Comparison of ENCODE assay signal across 8 cellular contexts in the genomic region with DNA sequence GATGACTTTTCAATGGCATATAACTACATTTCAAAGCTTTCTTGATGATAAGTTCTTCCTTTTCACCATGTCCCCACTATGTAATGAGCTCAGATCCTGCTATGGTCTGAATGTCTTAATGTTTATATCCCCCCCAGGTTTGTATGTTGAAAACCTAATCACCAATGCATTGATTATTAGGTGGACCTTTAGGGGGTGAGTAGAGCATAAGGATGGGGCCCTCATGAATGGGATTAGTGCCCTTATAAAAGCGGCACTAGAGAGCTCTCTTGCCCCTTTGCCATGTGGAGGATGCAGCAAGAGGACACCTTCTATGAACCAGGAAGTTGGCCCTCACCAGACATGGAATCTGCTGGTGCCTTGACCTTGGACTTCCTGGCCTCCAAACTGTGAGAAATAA.
"Had no signal": no experiment of that assay in that cellular context is flagged by ENCODE, and none has a peak within 500 bp of the region (broad histone marks: within the 10 kb centered on the region; RNA-seq: fewer than 3 reads in every experiment).

No MANE protein-coding gene starts in this region.

- H3K4me3 ChIP-seq: GM12878 had no signal

- FAIRE-seq: G401.6, GM12878, GM12891, GM12892, GM18507, GM19239 had no signal

- ATAC-seq: GM12878 had no signal

- DNase-seq: GDM1, GF-D8 had no signal
